ENCODE assay signal across 1 cellular context in genomic region chr19:1882089-1882785, GRCh38.
TF ChIP-seq lines count a peak whose summit lies in the region.

No MANE protein-coding gene starts in this region.

TF ChIP-seq in K562, 482 proteins besides CTCF, POLR2A, EP300 and RAD21:
- no peak for TF ChIP-seq ZNF316 (IDR thresholded peaks at IDR 0.05)
- peak; percentile 36; the same call in 1 of the 2 replicates for TF ChIP-seq RBFOX2 (IDR thresholded peaks at IDR 0.05; ENCODE audit: low read depth, low read length)
- TF ChIP-seq SMAD3 (CRISPR knock-in tag; conservative IDR thresholded peaks at IDR 0.05) = no peak
- no peak for TF ChIP-seq PKNOX1 (IDR thresholded peaks at IDR 0.05)
- TF ChIP-seq YBX1 (IDR thresholded peaks at IDR 0.05) = no peak
